In genomic region chr7:137936509-137937201, GRCh38 we compare ENCODE assay signal across 1 cellular context.
TF ChIP-seq lines count a peak whose summit lies in the region.

No MANE protein-coding gene starts in this region.

TF ChIP-seq in HepG2, 621 proteins besides CTCF, POLR2A, EP300 and RAD21 (continued from another document):
- 0 out of 2 replicates have a peak, but pooled peaks have one; percentile 14 for TF ChIP-seq TBX2 (CRISPR knock-in tag; IDR thresholded peaks at IDR 0.05; ENCODE audit: borderline replicate concordance)
- TF ChIP-seq ZFP41 (CRISPR knock-in tag; IDR thresholded peaks at IDR 0.05; ENCODE audit: borderline replicate concordance): no peak
- TF ChIP-seq NFIB (CRISPR knock-in tag; IDR thresholded peaks at IDR 0.05; ENCODE audit: borderline replicate concordance): no peak
- TF ChIP-seq ZBTB14 (CRISPR knock-in tag; IDR thresholded peaks at IDR 0.05): no peak
